In genomic region chr2:151060334-151060733, GRCh38 we compare ENCODE assay signal across 23 cellular contexts.
DNase-seq lines count a peak whose midpoint lies in the region; ATAC-seq and TF ChIP-seq lines count a peak whose summit lies in the region.
"Had no signal": no experiment of that assay in that cellular context is flagged by ENCODE, and none has a peak within 500 bp of the region (broad histone marks: within the 10 kb centered on the region; RNA-seq: fewer than 3 reads in every experiment).

No MANE protein-coding gene starts in this region.

- CTCF ChIA-PET in SK-N-SH (lab: Yijun Ruan, JAX) = interaction anchor here (1.9 kb wide), 1 partner anchor 178 kb away, joined by 4 read pairs; no protein-coding TSS in a partner anchor

- H4K20me1 ChIP-seq in GM23338 (replicated peaks; ENCODE audit: insufficient read depth) = no peaks in the 10 kb centered on the region
- no peaks in the 10 kb centered on the region for H4K20me1 ChIP-seq in SK-N-SH (ENCODE audit: insufficient read depth)
- no peaks in the 10 kb centered on the region for H4K20me1 ChIP-seq in osteoblast (ENCODE audit: insufficient read depth, low read length)
- H4K20me1 ChIP-seq: BLaER1 treated with 17β-estradiol and CSF1 and Interleukin-3, amounts not matched to agents 10 nM and 100 nM had no signal

- no peak for DNase-seq in GM23338 (ENCODE audit: low spot score)
- peak; percentile 5 for DNase-seq in SK-N-SH
- peak; percentile 81 for DNase-seq in mesendoderm
- DNase-seq in osteoblast (ENCODE audit: insufficient read length, low spot score, missing footprints) = peak; percentile 36
- DNase-seq in natural killer cell = no peak
- no peak for DNase-seq in SK-N-DZ (ENCODE audit: low spot score)
- DNase-seq in DMS79 (lab: John Stamatoyannopoulos, UW) = no peak
- DNase-seq: 8988T; ACHN; AML-193; BE2C; CD4-positive, alpha-beta T cell; CD8-positive, alpha-beta memory T cell; DMS 273 treated with DMSO at 0.1 percent for 48 hours; DMS53; DND-41; H9 had no signal

- H3K79me1 ChIP-seq in mesendoderm (ENCODE audit: low read length) = no peaks in the 10 kb centered on the region

- peak overlapping the region; percentile 48 for H2BK5ac ChIP-seq in mesendoderm (ENCODE audit: low read length)

- no peak overlapping the region for H2BK120ac ChIP-seq in mesendoderm (ENCODE audit: low read depth, low read length)

- no peak overlapping the region for H3K23ac ChIP-seq in mesendoderm (ENCODE audit: low read length)

- H3K36me3 Mint-ChIP-seq in GM23338 (ENCODE audit: low read depth) (peaks cover 8% of the 10 kb centered on the region), natural killer cell (no peaks in the 10 kb centered on the region)
- H3K36me3 Mint-ChIP-seq: CD14-positive monocyte; CD8-positive, alpha-beta memory T cell had no signal

- H3K4me2 ChIP-seq in GM23338 (no peak overlapping the region), SK-N-SH (no peak overlapping the region), mesendoderm (ENCODE audit: low read length) (no peak overlapping the region), osteoblast (ENCODE audit: insufficient read depth, low read length) (no peak overlapping the region)
- H3K4me2 ChIP-seq: A549; BLaER1 treated with 17β-estradiol and CSF1 and Interleukin-3, amounts not matched to agents 10 nM and 100 nM had no signal

- H3K9ac ChIP-seq in SK-N-SH = no peak overlapping the region
- no peak overlapping the region for H3K9ac ChIP-seq in mesendoderm (ENCODE audit: low read length)
- H3K9ac ChIP-seq: BLaER1 treated with 17β-estradiol and CSF1 and Interleukin-3, amounts not matched to agents 10 nM and 100 nM; GM23248 had no signal

- TF ChIP-seq CTCF in GM23338 (conservative IDR thresholded peaks at IDR 0.05; ENCODE audit: low read depth in 2 of 2) = no peak
- TF ChIP-seq CTCF in SK-N-SH (IDR thresholded peaks at IDR 0.05) = no peak
- TF ChIP-seq CTCF in osteoblast (IDR thresholded peaks at IDR 0.05; ENCODE audit: extremely low read depth, low read depth, low read length) = no peak
- no peak for TF ChIP-seq CTCF in natural killer cell (IDR thresholded peaks at IDR 0.05)

- peak in 1 of 2 experiments; percentile 51; a peak in 1 of 4 replicates for TF ChIP-seq EP300 in SK-N-SH (IDR thresholded peaks at IDR 0.05; ENCODE audit: borderline replicate concordance in 1 of 2, low read depth in 1 of 2, low read length in 1 of 2)

- peak overlapping the region; percentile 82 for H2AFZ ChIP-seq in GM23338
- H2AFZ ChIP-seq in SK-N-SH (ENCODE audit: low read depth) = no peak overlapping the region
- H2AFZ ChIP-seq in osteoblast (ENCODE audit: low read length) = no peak overlapping the region
- H2AFZ ChIP-seq: GM23248 had no signal

- H3K79me2 ChIP-seq in GM23338 (replicated peaks; ENCODE audit: insufficient read depth) = no peaks in the 10 kb centered on the region
- H3K79me2 ChIP-seq in SK-N-SH (ENCODE audit: insufficient read depth) = no peaks in the 10 kb centered on the region
- H3K79me2 ChIP-seq in mesendoderm (ENCODE audit: control insufficient read depth, insufficient read depth, low read length) = no peaks in the 10 kb centered on the region
- H3K79me2 ChIP-seq in osteoblast (ENCODE audit: insufficient read depth, low read length) = no peaks in the 10 kb centered on the region

- H3F3A ChIP-seq in GM23338 (replicated peaks; ENCODE audit: low read depth) = no peaks in the 10 kb centered on the region
- H3F3A ChIP-seq in SK-N-SH (replicated peaks; ENCODE audit: insufficient read depth) = peaks cover 14% of the 10 kb centered on the region

- POLR2A ChIA-PET in SK-N-SH (lab: Yijun Ruan, JAX) = no interaction called here

- H3K4me1 ChIP-seq in GM23338 (ENCODE audit: insufficient read depth) (peaks cover 8% of the 10 kb centered on the region), SK-N-SH (ENCODE audit: control insufficient read depth in 1 of 2, insufficient read depth in 2 of 2, low read depth in 1 of 2, low read length in 1 of 2) (peaks cover 14 to 21% of the 10 kb centered on the region in 2 experiments; a peak in 3 of 4 replicates), mesendoderm (ENCODE audit: control insufficient read depth, low read depth, low read length) (no peaks in the 10 kb centered on the region), osteoblast (ENCODE audit: insufficient read depth, low read length) (peaks cover 24% of the 10 kb centered on the region)
- H3K4me1 ChIP-seq: A549 had no signal

- no peak overlapping the region for H2BK15ac ChIP-seq in mesendoderm (replicated peaks; ENCODE audit: low read depth)

- 68% methylated on average over 2 of the region's 2 CpGs for WGBS in SK-N-SH (ENCODE audit: low lambda C conversion rate)
- WGBS in mesendoderm (ENCODE audit: extremely low coverage, insufficient coverage, low lambda C conversion rate) = no CpG with 5 or more reads among the region's 2 CpGs

- H3K27ac Mint-ChIP-seq in GM23338 (no peak overlapping the region), natural killer cell (no peak overlapping the region)
- H3K27ac Mint-ChIP-seq: CD14-positive monocyte; CD4-positive, alpha-beta T cell; CD8-positive, alpha-beta memory T cell; H9 had no signal

- TF ChIP-seq RAD21 in SK-N-SH (IDR thresholded peaks at IDR 0.05; ENCODE audit: low read length) = no peak; the same call in 1 of the 2 replicates

- H3K9me2 ChIP-seq in GM23338 (ENCODE audit: insufficient read depth) (peaks cover 3% of the 10 kb centered on the region), SK-N-SH (no peaks in the 10 kb centered on the region)

- H3K27me3 ChIP-seq in GM23338 (ENCODE audit: insufficient read depth) = no peaks in the 10 kb centered on the region
- H3K27me3 ChIP-seq in SK-N-SH (ENCODE audit: insufficient read depth) = no peaks in the 10 kb centered on the region
- no peaks in the 10 kb centered on the region for H3K27me3 ChIP-seq in mesendoderm (ENCODE audit: insufficient read depth, low read length, poor library complexity)
- no peaks in the 10 kb centered on the region for H3K27me3 ChIP-seq in osteoblast (ENCODE audit: insufficient read depth, low read length)
- H3K27me3 ChIP-seq: BE2C; BLaER1 treated with 17β-estradiol and CSF1 and Interleukin-3, amounts not matched to agents 10 nM and 100 nM had no signal

- peaks cover 4% of the 10 kb centered on the region; the same call in 1 of the 3 replicates for H3K9me3 Mint-ChIP-seq in GM23338
- H3K9me3 Mint-ChIP-seq in natural killer cell = no peaks in the 10 kb centered on the region
- H3K9me3 Mint-ChIP-seq: CD4-positive, alpha-beta T cell; CD8-positive, alpha-beta memory T cell had no signal

- intact Hi-C loops in natural killer cell (cut with micrococcal nuclease) = no loop called here

- H3K9me3 ChIP-seq in SK-N-SH = no peaks in the 10 kb centered on the region
- no peaks in the 10 kb centered on the region for H3K9me3 ChIP-seq in osteoblast (ENCODE audit: low read depth, low read length)
- H3K9me3 ChIP-seq: A549, BE2C had no signal

- H3K36me3 ChIP-seq in GM23338 (ENCODE audit: insufficient read depth) = no peaks in the 10 kb centered on the region
- H3K36me3 ChIP-seq in SK-N-SH (replicated peaks in 1 of 2; ENCODE audit: control insufficient read depth in 1 of 2, insufficient read depth in 2 of 2, low read length in 1 of 2) = no peaks in the 10 kb centered on the region
- no peaks in the 10 kb centered on the region for H3K36me3 ChIP-seq in mesendoderm (ENCODE audit: control insufficient read depth, insufficient read depth, low read length)
- no peaks in the 10 kb centered on the region for H3K36me3 ChIP-seq in osteoblast (ENCODE audit: insufficient read depth, low read length)
- H3K36me3 ChIP-seq: BE2C; BLaER1 treated with 17β-estradiol and CSF1 and Interleukin-3, amounts not matched to agents 10 nM and 100 nM had no signal

- H3K4me1 Mint-ChIP-seq in GM23338 = no peaks in the 10 kb centered on the region; the same call in 2 of the 3 replicates
- no peaks in the 10 kb centered on the region for H3K4me1 Mint-ChIP-seq in natural killer cell
- H3K4me1 Mint-ChIP-seq: CD8-positive, alpha-beta memory T cell had no signal

- no peak overlapping the region for H4K8ac ChIP-seq in mesendoderm (ENCODE audit: low read depth, low read length)

- no peak overlapping the region for H3K56ac ChIP-seq in mesendoderm (ENCODE audit: low read length)

- H3K18ac ChIP-seq in mesendoderm (ENCODE audit: low read length) = no peak overlapping the region

- H4K5ac ChIP-seq in mesendoderm (ENCODE audit: low read length) = no peak overlapping the region

- ATAC-seq in GM23338 (no peak), natural killer cell (no peak)
- ATAC-seq: A549, GM12878, HCT116 had no signal

- H2AK5ac ChIP-seq in mesendoderm (ENCODE audit: low read length) = no peak overlapping the region

- H3K27ac ChIP-seq in GM23338 (ENCODE audit: low read depth) (no peak overlapping the region), SK-N-SH (ENCODE audit: low read depth in 2 of 2, low read length in 1 of 2) (peak overlapping the region in 1 of 2 experiments; percentile 85; a peak in 2 of 4 replicates), mesendoderm (ENCODE audit: low read depth, low read length) (peak overlapping the region; percentile 9), osteoblast (ENCODE audit: low read depth, low read length) (no peak overlapping the region)
- H3K27ac ChIP-seq: A549; BLaER1 treated with 17β-estradiol and CSF1 and Interleukin-3, amounts not matched to agents 10 nM and 100 nM; GM23248 had no signal

- H3K4ac ChIP-seq in mesendoderm (ENCODE audit: low read depth, low read length) = no peak overlapping the region

- H3K27me3 Mint-ChIP-seq in GM23338 (ENCODE audit: insufficient read depth, low read depth, poor library complexity) (no peaks in the 10 kb centered on the region), natural killer cell (ENCODE audit: low read depth in 2 of 2) (peaks cover 0 to 2% of the 10 kb centered on the region in 2 donors)

- no peak overlapping the region for H3K4me3 ChIP-seq in GM23338
- H3K4me3 ChIP-seq in SK-N-SH (ENCODE audit: low read depth in 2 of 2, low read length in 1 of 2) = no peak overlapping the region
- no peak overlapping the region for H3K4me3 ChIP-seq in mesendoderm (ENCODE audit: low read length)
- no peak overlapping the region for H3K4me3 ChIP-seq in osteoblast (ENCODE audit: insufficient read depth, low read length)
- H3K4me3 ChIP-seq: A549; BLaER1 treated with 17β-estradiol and CSF1 and Interleukin-3, amounts not matched to agents 10 nM and 100 nM; GM12878; GM23248 had no signal

- H3K4me3 Mint-ChIP-seq in GM23338 (no peak overlapping the region), natural killer cell (no peak overlapping the region)
- H3K4me3 Mint-ChIP-seq: CD14-positive monocyte; CD4-positive, alpha-beta T cell; CD8-positive, alpha-beta memory T cell; H9 had no signal

TF ChIP-seq in GM23338, 12 proteins besides CTCF, POLR2A, EP300 and RAD21 (continues in another document):
- no peak for TF ChIP-seq ZNF114 (CRISPR knock-in tag; IDR thresholded peaks at IDR 0.05)
- TF ChIP-seq NANOG (IDR thresholded peaks at IDR 0.05; ENCODE audit: borderline replicate concordance) = no peak
- TF ChIP-seq STAT1 (IDR thresholded peaks at IDR 0.05; ENCODE audit: unreplicated experiment) = no peak

TF ChIP-seq in SK-N-SH, 30 proteins besides CTCF, POLR2A, EP300 and RAD21 (continues in another document):
- no peak for TF ChIP-seq POLR2AphosphoS5 (IDR thresholded peaks at IDR 0.05; ENCODE audit: low read depth, low read length)

Comparison
In these comparisons a context has a peak if more than half of its experiments do, and no peak if none do; other contexts are left out.
1. DNase-seq: peak in SK-N-SH (single experiment), mesendoderm (single experiment) and osteoblast (single experiment); none in GM23338 (single experiment), natural killer cell (single experiment), SK-N-DZ (single experiment) and DMS79 (single experiment).